In genomic region chr19:6862673-6863078, GRCh38 we compare ENCODE assay signal across 8 cellular contexts. TPM values are rescaled to one million over a fixed set of nuclear protein-coding genes. Genes with fewer than 3 reads are reported as not detected.
A peak's percentile ranks its signal among the peaks of the same experiment; 100 is the strongest.
DNase-seq lines count a peak whose midpoint lies in the region; ATAC-seq, FAIRE-seq and TF ChIP-seq lines count a peak whose summit lies in the region.

No MANE protein-coding gene starts in this region.

- H4K20me1 ChIP-seq in osteoblast (ENCODE audit: insufficient read depth, low read length): no peaks in the 10 kb centered on the region

- H3K79me2 ChIP-seq in osteoblast (ENCODE audit: insufficient read depth, low read length): no peaks in the 10 kb centered on the region

- DNase-seq in GM19239 (ENCODE audit: insufficient read length, low spot score) (peak; percentile 78), SIG-M5 (lab: John Stamatoyannopoulos, UW) (peak; percentile 39), foreskin keratinocyte (peak; percentile 56 to 75), osteoblast (ENCODE audit: insufficient read length, low spot score, missing footprints) (peak; percentile 90), thoracic aorta (ENCODE audit: low spot score) (no peak)
- peak; percentile 94 for DNase-seq in Jurkat, Clone E6-1 (ENCODE audit: low read depth, low spot score)
- DNase-seq in activated effector memory CD4-positive, alpha-beta T cell treated with Interleukin-2 at 50 U/mL for 16 hours: peak; percentile 84

- H3K27me3 ChIP-seq in foreskin keratinocyte: peaks cover 3% of the 10 kb centered on the region
- H3K27me3 ChIP-seq in osteoblast (ENCODE audit: insufficient read depth, low read length): no peaks in the 10 kb centered on the region
- H3K27me3 ChIP-seq in thoracic aorta (replicated peaks; ENCODE audit: insufficient read depth): no peaks in the 10 kb centered on the region

- H3K9me3 ChIP-seq in osteoblast (ENCODE audit: low read depth, low read length): no peaks in the 10 kb centered on the region
- H3K9me3 ChIP-seq in thoracic aorta: no peaks in the 10 kb centered on the region

- H3K27ac ChIP-seq in C4-2B (no peak overlapping the region), foreskin keratinocyte (no peak overlapping the region), osteoblast (ENCODE audit: low read depth, low read length) (no peak overlapping the region), thoracic aorta (no peak overlapping the region)

- H3K4me3 ChIP-seq in Jurkat, Clone E6-1 (ENCODE audit: low read length): peak overlapping the region; percentile 48
- no peak overlapping the region for H3K4me3 ChIP-seq in osteoblast (ENCODE audit: insufficient read depth, low read length)
- peak overlapping the region; percentile 66 for H3K4me3 ChIP-seq in thoracic aorta

- TF ChIP-seq CTCF in C4-2B (conservative IDR thresholded peaks at IDR 0.05) (peak; percentile 79), foreskin keratinocyte (conservative IDR thresholded peaks at IDR 0.05) (peak; percentile 93), osteoblast (IDR thresholded peaks at IDR 0.05; ENCODE audit: extremely low read depth, low read depth, low read length) (peak; percentile 88), thoracic aorta (IDR thresholded peaks at IDR 0.05) (peak; percentile 84)

- H3K36me3 ChIP-seq in osteoblast (ENCODE audit: insufficient read depth, low read length) (no peaks in the 10 kb centered on the region), thoracic aorta (no peaks in the 10 kb centered on the region)

- H3K4me2 ChIP-seq in osteoblast (ENCODE audit: insufficient read depth, low read length): peak overlapping the region; percentile 67

- peak overlapping the region; percentile 18 for H2AFZ ChIP-seq in osteoblast (ENCODE audit: low read length)

- FAIRE-seq in GM19239 (lab: Jason Lieb, UNC): peak; percentile 96

- H3K4me1 ChIP-seq in foreskin keratinocyte (no peaks in the 10 kb centered on the region), osteoblast (ENCODE audit: insufficient read depth, low read length) (no peaks in the 10 kb centered on the region), thoracic aorta (ENCODE audit: control insufficient read depth in 1 of 2, low read depth in 2 of 2) (no peaks in the 10 kb centered on the region)

- peak; percentile 74 for ATAC-seq in foreskin keratinocyte
- peak; percentile 45 for ATAC-seq in thoracic aorta (ENCODE audit: insufficient number of reproducible peaks, low FRiP score, low read depth)

RNA-seq across cellular contexts. Expression of gene ADGRE1, which starts 24.7 kb away (rescaled TPM):
- polyA plus RNA-seq in Jurkat, Clone E6-1 (2012; ENCODE audit: insufficient read depth, insufficient read length): not detected
- total RNA-seq in foreskin keratinocyte: not detected in 2 replicates
- not detected in 2 replicates for polyA plus RNA-seq in foreskin keratinocyte
- not detected in 2 replicates for total RNA-seq in osteoblast
- total RNA-seq in thoracic aorta: under 1 TPM; 0.41 to 0.42 TPM
